Comparison of ENCODE assay signal across 12 cellular contexts in genomic region chr5:10913846-10914245, GRCh38.
DNase-seq lines count a peak whose midpoint lies in the region; ATAC-seq and TF ChIP-seq lines count a peak whose summit lies in the region.
"Had no signal": no experiment of that assay in that cellular context is flagged by ENCODE, and none has a peak within 500 bp of the region (broad histone marks: within the 10 kb centered on the region; RNA-seq: fewer than 3 reads in every experiment).

No MANE protein-coding gene starts in this region.

- no peak for TF ChIP-seq CTCF in fibroblast of the aortic adventitia (IDR thresholded peaks at IDR 0.05; ENCODE audit: insufficient read depth, low read length)
- TF ChIP-seq CTCF in osteocyte (IDR thresholded peaks at IDR 0.05): no peak

- ATAC-seq in T-helper 17 cell: no peak

- H3K9me3 Mint-ChIP-seq in osteocyte (ENCODE audit: unreplicated experiment): no peaks in the 10 kb centered on the region

- peak; percentile 7 for DNase-seq in stimulated activated CD4-positive, alpha-beta T cell treated with anti-CD3 and anti-CD28 coated beads, Interleukin-15, amount 100 ng/mL, for 24 hours
- no peak for DNase-seq in stimulated activated CD4-positive, alpha-beta T cell treated with anti-CD3 and anti-CD28 coated beads, Interleukin-2, amount 100 ng/mL, for 48 hours
- DNase-seq in SIG-M5 (lab: John Stamatoyannopoulos, UW) (peak; percentile 89), fibroblast of the aortic adventitia (ENCODE audit: low read depth) (peak; percentile 67), DMS79 (lab: John Stamatoyannopoulos, UW) (no peak), T-helper 17 cell (no peak), osteocyte (ENCODE audit: extremely low spot score, unreplicated experiment) (no peak)
- DNase-seq in activated naive CD4-positive, alpha-beta T cell (lab: John Stamatoyannopoulos, UW): no peak
- DNase-seq: Caco-2, left cardiac atrium had no signal

- H3K36me3 Mint-ChIP-seq in T-helper 17 cell (ENCODE audit: low read depth) (no peaks in the 10 kb centered on the region), osteocyte (ENCODE audit: unreplicated experiment) (no peaks in the 10 kb centered on the region)
- H3K36me3 Mint-ChIP-seq: activated naive CD4-positive, alpha-beta T cell treated with anti-CD3 and anti-CD28 coated beads, Interleukin-2, amount 50 U/mL, for 72 hours had no signal

- H3K4me3 Mint-ChIP-seq in T-helper 17 cell (no peak overlapping the region), osteocyte (ENCODE audit: unreplicated experiment) (no peak overlapping the region)

- no peak overlapping the region for H3K4me3 ChIP-seq in fibroblast of the aortic adventitia (ENCODE audit: low read depth, low read length)
- H3K4me3 ChIP-seq: HAP-1 had no signal

- no peaks in the 10 kb centered on the region for H3K9me3 ChIP-seq in T-helper 17 cell (ENCODE audit: control insufficient read depth, low read length, poor library complexity, severe bottlenecking)
- H3K9me3 ChIP-seq: Caco-2, HAP-1 had no signal

- H3K27ac Mint-ChIP-seq in T-helper 17 cell: no peak overlapping the region
- no peak overlapping the region for H3K27ac Mint-ChIP-seq in osteocyte (ENCODE audit: unreplicated experiment)
- H3K27ac Mint-ChIP-seq: activated naive CD4-positive, alpha-beta T cell treated with anti-CD3 and anti-CD28 coated beads, Interleukin-2, amount 50 U/mL, for 72 hours had no signal

- H3K4me1 Mint-ChIP-seq in T-helper 17 cell (no peaks in the 10 kb centered on the region), osteocyte (ENCODE audit: unreplicated experiment) (no peaks in the 10 kb centered on the region)

- H3K27me3 Mint-ChIP-seq in T-helper 17 cell (peaks cover 10% of the 10 kb centered on the region), osteocyte (ENCODE audit: unreplicated experiment) (peaks cover 20% of the 10 kb centered on the region)

Comparison
In these comparisons a context has a peak if more than half of its experiments do, and no peak if none do; other contexts are left out.
1. DNase-seq: peak in stimulated activated CD4-positive, alpha-beta T cell treated with anti-CD3 and anti-CD28 coated beads, Interleukin-15, amount 100 ng/mL, for 24 hours (single experiment), SIG-M5 (single experiment) and fibroblast of the aortic adventitia (single experiment); none in stimulated activated CD4-positive, alpha-beta T cell treated with anti-CD3 and anti-CD28 coated beads, Interleukin-2, amount 100 ng/mL, for 48 hours (0 of 2), DMS79 (single experiment), T-helper 17 cell (0 of 3), activated naive CD4-positive, alpha-beta T cell (0 of 4) and osteocyte (single experiment).